ENCODE assay signal across 24 cellular contexts in the genomic region with DNA sequence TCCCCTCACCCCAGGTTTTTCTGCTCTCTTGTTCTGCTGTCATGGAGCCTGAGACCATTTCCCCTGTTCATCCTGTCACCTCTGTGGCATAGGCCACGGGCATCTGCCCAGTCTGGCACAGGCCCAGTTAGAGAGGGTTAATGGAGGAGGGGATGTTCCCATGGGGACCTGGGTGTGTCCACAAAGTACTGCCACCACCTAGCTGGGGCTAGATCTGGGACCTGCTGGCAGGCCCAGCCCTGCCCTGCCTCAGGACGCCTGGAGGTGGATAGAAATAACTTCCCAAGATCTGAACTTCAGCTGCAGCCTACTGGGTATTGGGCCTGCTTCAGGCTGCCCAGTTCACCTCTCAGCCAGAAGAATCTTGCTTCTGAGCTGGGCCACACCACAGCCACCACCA. TPM values are rescaled to one million over a fixed set of nuclear protein-coding genes. Genes with fewer than 3 reads are reported as not detected.
DNase-seq lines count a peak whose midpoint lies in the region; ATAC-seq and TF ChIP-seq lines count a peak whose summit lies in the region.
"Had no signal": no experiment of that assay in that cellular context is flagged by ENCODE, and none has a peak within 500 bp of the region (broad histone marks: within the 10 kb centered on the region; RNA-seq: fewer than 3 reads in every experiment).

No MANE protein-coding gene starts in this region.

- no peaks in the 10 kb centered on the region for H3K9me3 ChIP-seq in BLaER1 treated with 17β-estradiol and CSF1 and Interleukin-3, amounts not matched to agents 10 nM and 100 nM (replicated peaks in 1 of 11)
- H3K9me3 ChIP-seq in Peyer's patch (no peaks in the 10 kb centered on the region), mucosa of rectum (ENCODE audit: control insufficient read depth in 2 of 2, low read length in 2 of 2) (no peaks in the 10 kb centered on the region), prostate gland (no peaks in the 10 kb centered on the region)
- H3K9me3 ChIP-seq: SK-N-SH, testis had no signal

- no peak for ATAC-seq in activated T-cell treated with anti-CD3 and anti-CD28 coated beads, Interleukin-2, amount 50 U/mL, for 72 hours (replicated peaks in 1 of 2)
- no peak for ATAC-seq in GM21737 (IDR thresholded peaks at IDR 0.05; ENCODE audit: unreplicated experiment)
- ATAC-seq: activated T-cell treated with anti-CD3 and anti-CD28 coated beads, Interleukin-2, amount 50 U/mL, for 4 hours; HCT116; stimulated activated memory B cell treated with anti-CD40 and anti-IgM and Interleukin-4, amounts not matched to agents 10 μg/mL and 1 μg/mL and 100 μg/mL, for 72 hours had no signal

- H3K36me3 Mint-ChIP-seq in activated T-cell treated with anti-CD3 and anti-CD28 coated beads, Interleukin-2, amount 50 U/mL, for 72 hours (ENCODE audit: insufficient read depth in 2 of 2): no peaks in the 10 kb centered on the region
- H3K36me3 Mint-ChIP-seq: naive B cell had no signal

- peak overlapping the region; percentile 61 to 88 (median 77); a peak in 21 of 22 replicates for H3K4me2 ChIP-seq in BLaER1 treated with 17β-estradiol and CSF1 and Interleukin-3, amounts not matched to agents 10 nM and 100 nM
- H3K4me2 ChIP-seq: SK-N-SH had no signal

- peak in 1 of 2 donors; percentile 22 for TF ChIP-seq POLR2A in Peyer's patch (IDR thresholded peaks at IDR 0.05)
- no peak for TF ChIP-seq POLR2A in prostate gland (IDR thresholded peaks at IDR 0.05)

- H3K36me3 ChIP-seq in BLaER1 treated with 17β-estradiol and CSF1 and Interleukin-3, amounts not matched to agents 10 nM and 100 nM: peaks cover 15 to 42% (median 24%) of the 10 kb centered on the region in 11 experiments; a peak in 17 of 22 replicates
- H3K36me3 ChIP-seq in Peyer's patch (peaks cover 0 to 16% (median 0%) of the 10 kb centered on the region in 3 donors), mucosa of rectum (ENCODE audit: control insufficient read depth in 2 of 2, insufficient read depth in 2 of 2, low read length in 2 of 2) (peaks cover 12 to 14% of the 10 kb centered on the region in 2 donors), prostate gland (no peaks in the 10 kb centered on the region)

- peaks cover 30 to 90% (median 67%) of the 10 kb centered on the region in 11 experiments for H3K27me3 ChIP-seq in BLaER1 treated with 17β-estradiol and CSF1 and Interleukin-3, amounts not matched to agents 10 nM and 100 nM
- H3K27me3 ChIP-seq in Peyer's patch (no peaks in the 10 kb centered on the region), mucosa of rectum (ENCODE audit: control insufficient read depth in 2 of 2, insufficient read depth in 2 of 2, low read length in 2 of 2) (no peaks in the 10 kb centered on the region), prostate gland (replicated peaks; ENCODE audit: insufficient read depth) (no peaks in the 10 kb centered on the region)
- H3K27me3 ChIP-seq: testis had no signal

- H3K27ac ChIP-seq in BLaER1 treated with 17β-estradiol and CSF1 and Interleukin-3, amounts not matched to agents 10 nM and 100 nM: peak overlapping the region in 9 of 11 experiments; percentile 54 to 86 (median 78); a peak in 19 of 22 replicates
- peak overlapping the region in 3 of 4 donors; percentile 57 to 84 (median 74) for H3K27ac ChIP-seq in Peyer's patch
- H3K27ac ChIP-seq in epithelial cell of prostate: peak overlapping the region; percentile 70
- H3K27ac ChIP-seq in mucosa of rectum (ENCODE audit: low read depth in 2 of 2, low read length in 2 of 2): peak overlapping the region; percentile 85 to 92
- H3K27ac ChIP-seq in prostate gland: no peak overlapping the region
- H3K27ac ChIP-seq: C4-2B, testis, VCaP had no signal

- peak overlapping the region in 8 of 11 experiments; percentile 14 to 71 (median 38); a peak in 15 of 22 replicates for H3K9ac ChIP-seq in BLaER1 treated with 17β-estradiol and CSF1 and Interleukin-3, amounts not matched to agents 10 nM and 100 nM
- peak overlapping the region; percentile 44 to 56 for H3K9ac ChIP-seq in mucosa of rectum (ENCODE audit: low read depth in 1 of 2, low read length in 2 of 2)
- H3K9ac ChIP-seq: SK-N-SH had no signal

- 0 out of 20 replicates have a peak overlapping the region, but pooled peaks of 1 of the 10 experiments have one; percentile 24 for H3K4me3 ChIP-seq in BLaER1 treated with 17β-estradiol and CSF1 and Interleukin-3, amounts not matched to agents 10 nM and 100 nM
- H3K4me3 ChIP-seq in Peyer's patch (no peak overlapping the region), mucosa of rectum (ENCODE audit: low read length in 2 of 2) (no peak overlapping the region), prostate gland (no peak overlapping the region)
- H3K4me3 ChIP-seq: testis had no signal

- no peaks in the 10 kb centered on the region for H3K4me1 Mint-ChIP-seq in activated T-cell treated with anti-CD3 and anti-CD28 coated beads, Interleukin-2, amount 50 U/mL, for 72 hours (ENCODE audit: low read depth)
- H3K4me1 Mint-ChIP-seq: stimulated activated memory B cell treated with anti-CD40 and anti-IgM and Interleukin-4, amounts not matched to agents 10 μg/mL and 1 μg/mL and 100 μg/mL, for 72 hours had no signal

- no peak overlapping the region for H3K27ac Mint-ChIP-seq in activated T-cell treated with anti-CD3 and anti-CD28 coated beads, Interleukin-2, amount 50 U/mL, for 72 hours
- H3K27ac Mint-ChIP-seq: stimulated activated memory B cell treated with anti-CD40 and anti-IgM and Interleukin-4, amounts not matched to agents 10 μg/mL and 1 μg/mL and 100 μg/mL, for 72 hours; T-helper 2 cell treated with Interferon-gamma antibody and Interleukin-4, amounts not matched to agents 5 μg/mL and 100 μg/mL, for 36 hours had no signal

- H3K9me3 Mint-ChIP-seq in activated T-cell treated with anti-CD3 and anti-CD28 coated beads, Interleukin-2, amount 50 U/mL, for 72 hours: no peaks in the 10 kb centered on the region
- H3K9me3 Mint-ChIP-seq: activated T-cell treated with anti-CD3 and anti-CD28 coated beads, Interleukin-2, amount 50 U/mL, for 4 hours; stimulated activated memory B cell treated with anti-CD40 and anti-IgM and Interleukin-4, amounts not matched to agents 10 μg/mL and 1 μg/mL and 100 μg/mL, for 72 hours; T-helper 2 cell treated with Interferon-gamma antibody and Interleukin-4, amounts not matched to agents 5 μg/mL and 100 μg/mL, for 36 hours had no signal

- no peaks in the 10 kb centered on the region for H3K27me3 Mint-ChIP-seq in activated T-cell treated with anti-CD3 and anti-CD28 coated beads, Interleukin-2, amount 50 U/mL, for 72 hours (ENCODE audit: low read depth)
- H3K27me3 Mint-ChIP-seq: naive B cell; stimulated activated memory B cell treated with anti-CD40 and anti-IgM and Interleukin-4, amounts not matched to agents 10 μg/mL and 1 μg/mL and 100 μg/mL, for 72 hours had no signal

- H3K4me1 ChIP-seq in BLaER1 treated with 17β-estradiol and CSF1 and Interleukin-3, amounts not matched to agents 10 nM and 100 nM: peaks cover 37 to 72% (median 49%) of the 10 kb centered on the region in 10 experiments
- H3K4me1 ChIP-seq in Peyer's patch (peaks cover 0 to 12% (median 0%) of the 10 kb centered on the region in 4 donors), mucosa of rectum (ENCODE audit: control insufficient read depth in 2 of 2, insufficient read depth in 2 of 2, low read length in 2 of 2) (peaks cover 38 to 47% of the 10 kb centered on the region in 2 donors), prostate gland (replicated peaks) (no peaks in the 10 kb centered on the region)
- H3K4me1 ChIP-seq: testis had no signal

- TF ChIP-seq CTCF in Peyer's patch (IDR thresholded peaks at IDR 0.05): peak in 2 of 6 experiments; percentile 19 to 27
- TF ChIP-seq CTCF in prostate gland (IDR thresholded peaks at IDR 0.05): no peak

- H4K20me1 ChIP-seq in BLaER1 treated with 17β-estradiol and CSF1 and Interleukin-3, amounts not matched to agents 10 nM and 100 nM: peaks cover 0 to 45% (median 23%) of the 10 kb centered on the region in 11 experiments; a peak in 15 of 22 replicates

- peak in 1 of 3 donors; percentile 61 for DNase-seq in Peyer's patch
- no peak for DNase-seq in epithelial cell of prostate (ENCODE audit: low read depth, low spot score)
- DNase-seq in NOMO-1 (lab: John Stamatoyannopoulos, UW; ENCODE audit: unreplicated experiment in 2 of 2): no peak
- no peak for DNase-seq in activated T-cell treated with anti-CD3 and anti-CD28 coated beads, Interleukin-2, amount 50 U/mL, for 72 hours
- DNase-seq in prostate gland (ENCODE audit: low spot score): no peak
- DNase-seq: activated CD4-positive, alpha-beta T cell treated with anti-CD3 and anti-CD28 coated beads for 48 hours; activated naive CD4-positive, alpha-beta T cell; activated T-cell treated with anti-CD3 and anti-CD28 coated beads, Interleukin-2, amount 50 U/mL, for 4 hours; KG1; mesendoderm; naive B cell; NCI-H146; NCI-H524 treated with DMSO at 0.1 percent for 48 hours; SK-N-SH; stimulated activated CD4-positive, alpha-beta T cell treated with anti-CD3 and anti-CD28 coated beads, Interleukin-4, amount 100 ng/mL, for 1 hour; testis had no signal

- H3K4me3 Mint-ChIP-seq in activated T-cell treated with anti-CD3 and anti-CD28 coated beads, Interleukin-2, amount 50 U/mL, for 72 hours: no peak overlapping the region
- H3K4me3 Mint-ChIP-seq: activated T-cell treated with anti-CD3 and anti-CD28 coated beads, Interleukin-2, amount 50 U/mL, for 4 hours; naive B cell; stimulated activated memory B cell treated with anti-CD40 and anti-IgM and Interleukin-4, amounts not matched to agents 10 μg/mL and 1 μg/mL and 100 μg/mL, for 72 hours; T-helper 2 cell treated with Interferon-gamma antibody and Interleukin-4, amounts not matched to agents 5 μg/mL and 100 μg/mL, for 36 hours had no signal

- 54% methylated on average over 2 of the region's 2 CpGs for WGBS in prostate gland

- intact Hi-C loops in prostate gland (cut with DNase I): no loop called here

RNA-seq across cellular contexts. Expression of a gene that starts 13.5 kb away (rescaled TPM):
- total RNA-seq in Peyer's patch: 10 to 100 TPM; 19.0 to 77.6 (median 55.3) TPM
- total RNA-seq in activated T-cell treated with anti-CD3 and anti-CD28 coated beads, Interleukin-2, amount 50 U/mL, for 72 hours: 1 to 10 TPM; 5.1 to 5.7 TPM
- 10 to 100 TPM; 19.9 to 40.1 TPM for total RNA-seq in prostate gland

Comparison
In these comparisons a context has a peak if more than half of its experiments do, and no peak if none do; other contexts are left out.
1. H3K27ac ChIP-seq: peak in BLaER1 treated with 17β-estradiol and CSF1 and Interleukin-3, amounts not matched to agents 10 nM and 100 nM (9 of 11), Peyer's patch (3 of 4), epithelial cell of prostate (single experiment) and mucosa of rectum (2 of 2); none in prostate gland (0 of 2).